In genomic region chr4:48780867-48781219, GRCh38 we compare ENCODE assay signal across 8 cellular contexts. TPM values are rescaled to one million over a fixed set of nuclear protein-coding genes. Genes with fewer than 3 reads are reported as not detected.
A peak's percentile ranks its signal among the peaks of the same experiment; 100 is the strongest.
DNase-seq lines count a peak whose midpoint lies in the region; ATAC-seq and TF ChIP-seq lines count a peak whose summit lies in the region.

No MANE protein-coding gene starts in this region.

- intact Hi-C loops in body of pancreas (cut with DNase I) (no loop called here), left colon (cut with DNase I, micrococcal nuclease) (loop anchor here in 1 of 2 donors (10.0 kb wide), 1 partner anchor 54 kb away; the partner anchor contains the start of gene OCIAD1)

- no peak for TF ChIP-seq POLR2A in body of pancreas (IDR thresholded peaks at IDR 0.05)

- H3K4me3 ChIP-seq in SJCRH30 (peak overlapping the region; percentile 90), body of pancreas (peak overlapping the region; percentile 38 to 46)

- H3K27ac ChIP-seq in SJCRH30: peak overlapping the region; percentile 16
- H3K27ac ChIP-seq in body of pancreas: peak overlapping the region; percentile 37 to 99 (median 80)

- H3K9me3 ChIP-seq in SJCRH30 (replicated peaks) (no peaks in the 10 kb centered on the region), body of pancreas (no peaks in the 10 kb centered on the region)

- H3K36me3 ChIP-seq in SJCRH30: no peaks in the 10 kb centered on the region
- H3K36me3 ChIP-seq in body of pancreas (replicated peaks in 1 of 2; ENCODE audit: insufficient read depth in 1 of 2, low read depth in 2 of 2): no peaks in the 10 kb centered on the region

- 0% methylated on average over 10 of the region's 10 CpGs for WGBS in body of pancreas, 2 donors

- ATAC-seq in body of pancreas (no peak), left colon (peak; percentile 18), HG03175 (IDR thresholded peaks at IDR 0.05; ENCODE audit: unreplicated experiment) (no peak), GM21367 (IDR thresholded peaks at IDR 0.05; ENCODE audit: unreplicated experiment) (no peak)

- H3K27me3 ChIP-seq in SJCRH30 (no peaks in the 10 kb centered on the region), body of pancreas (no peaks in the 10 kb centered on the region)

- H3K4me1 ChIP-seq in SJCRH30 (0 out of 2 replicates have a peak, but pooled peaks cover 2% of the 10 kb centered on the region), body of pancreas (peaks cover 23% of the 10 kb centered on the region)

- peak; percentile 62 for DNase-seq in DMS 273 (lab: John Stamatoyannopoulos, UW; ENCODE audit: unreplicated experiment)
- no peak for DNase-seq in DMS 273 treated with DMSO at 0.1 percent for 48 hours (lab: John Stamatoyannopoulos, UW)
- DNase-seq in SJCRH30: peak in 1 of 2 experiments; percentile 23
- peak; percentile 56 to 63 (median 60) for DNase-seq in body of pancreas
- DNase-seq in left colon: peak; percentile 62 to 80
- DNase-seq in stimulated activated CD4-positive, alpha-beta T cell treated with anti-CD3 and anti-CD28 coated beads, Interleukin-4, amount 100 ng/mL, for 4 hours: peak; percentile 27 to 42

- TF ChIP-seq CTCF in body of pancreas (IDR thresholded peaks at IDR 0.05): no peak

RNA-seq across cellular contexts. Expression of gene FRYL, which starts 0.8 kb away (rescaled TPM):
- 57.3 and 67.7 TPM in 2 replicates for total RNA-seq in SJCRH30 (2014; rRNA removed; shearing (Covaris generic))
- total RNA-seq in body of pancreas (10 to 100 TPM; 29.7 to 47.0 TPM), left colon (100 to 1,000 TPM; 288 to 437 TPM)

RNA-seq across cellular contexts. Expression of gene OCIAD1, which starts 50.0 kb away (rescaled TPM):
- total RNA-seq in SJCRH30 (2014; rRNA removed; shearing (Covaris generic)): 168 and 181 TPM in 2 replicates
- total RNA-seq in body of pancreas (10 to 100 TPM; 57.4 to 85.4 TPM), left colon (100 to 1,000 TPM; 123 to 129 TPM)
